Comparison of ENCODE assay signal across 8 cellular contexts in the genomic region with DNA sequence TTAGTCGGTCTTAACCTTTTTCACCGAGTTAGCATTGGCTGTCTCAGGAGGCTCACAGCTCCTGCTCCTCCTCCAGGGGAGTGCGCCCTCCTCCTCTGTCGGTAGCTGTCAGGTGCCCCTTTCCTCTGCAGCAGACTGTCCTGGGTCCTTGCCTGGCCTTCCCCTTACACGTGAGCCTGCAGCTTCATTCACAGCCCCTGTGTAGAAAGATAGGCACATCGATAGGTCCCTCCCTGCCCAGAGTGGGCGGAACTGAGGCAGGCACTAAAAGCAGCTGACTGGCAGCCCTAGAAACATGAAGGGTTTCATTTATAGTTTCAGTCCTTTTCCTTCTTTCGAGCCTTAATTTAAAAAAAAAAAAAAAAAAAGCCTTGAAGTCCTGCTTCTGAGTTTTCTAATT. TPM values are rescaled to one million over a fixed set of nuclear protein-coding genes. Genes with fewer than 3 reads are reported as not detected.
DNase-seq lines count a peak whose midpoint lies in the region; ATAC-seq lines count a peak whose summit lies in the region.

No MANE protein-coding gene starts in this region.

- DNase-seq in activated naive CD4-positive, alpha-beta T cell treated with anti-CD3 and anti-CD28 coated beads, Interleukin-2, amount 10 ng/mL, durations not matched to agents 7 days and 5 days = no peak
- DNase-seq in activated CD4-positive, alpha-beta memory T cell treated with anti-CD3 and anti-CD28 coated beads, Interleukin-2, amount 10 ng/mL, durations not matched to agents 7 days and 5 days = no peak
- DNase-seq in stimulated activated naive CD4-positive, alpha-beta T cell treated with Interleukin-2 at 50 U/mL for 16 hours (lab: John Stamatoyannopoulos, UW) = peak; percentile 12
- DNase-seq in SHP77 treated with DMSO at 0.1 percent for 48 hours (lab: John Stamatoyannopoulos, UW) = no peak
- DNase-seq in SKM-1 treated with dmso at 0.1 percent for 144 hours (lab: John Stamatoyannopoulos, UW; ENCODE audit: unreplicated experiment) = no peak
- DNase-seq in hypothalamus (lab: John Stamatoyannopoulos, UW) = no peak

- CTCF ChIA-PET in activated naive CD4-positive, alpha-beta T cell treated with anti-CD3 and anti-CD28 coated beads, Interleukin-2, amount 10 ng/mL, durations not matched to agents 7 days and 5 days (lab: Charles Lee) = interaction anchor here (0.9 to 2.0 kb wide), 2 partner anchors 13 kb away, joined by 3 to 6 read pairs; no protein-coding TSS in a partner anchor
- CTCF ChIA-PET in activated CD4-positive, alpha-beta memory T cell treated with anti-CD3 and anti-CD28 coated beads, Interleukin-2, amount 10 ng/mL, durations not matched to agents 7 days and 5 days (lab: Charles Lee) = interaction anchor here (1.2 kb wide), 1 partner anchor 10 kb away, joined by 3 read pairs; no protein-coding TSS in a partner anchor

- H3K27ac Mint-ChIP-seq in activated naive CD4-positive, alpha-beta T cell treated with anti-CD3 and anti-CD28 coated beads, Interleukin-2, amount 50 U/mL, for 24 hours = peak overlapping the region; percentile 41
- H3K27ac Mint-ChIP-seq in activated naive CD4-positive, alpha-beta T cell treated with anti-CD3 and anti-CD28 coated beads, Interleukin-2, amount 10 ng/mL, durations not matched to agents 7 days and 5 days = no peak overlapping the region
- H3K27ac Mint-ChIP-seq in activated CD4-positive, alpha-beta memory T cell treated with anti-CD3 and anti-CD28 coated beads, Interleukin-2, amount 10 ng/mL, durations not matched to agents 7 days and 5 days = peak overlapping the region; percentile 79

- peaks cover 3% of the 10 kb centered on the region for H3K36me3 Mint-ChIP-seq in activated naive CD4-positive, alpha-beta T cell treated with anti-CD3 and anti-CD28 coated beads, Interleukin-2, amount 50 U/mL, for 24 hours
- H3K36me3 Mint-ChIP-seq in activated naive CD4-positive, alpha-beta T cell treated with anti-CD3 and anti-CD28 coated beads, Interleukin-2, amount 10 ng/mL, durations not matched to agents 7 days and 5 days = peaks cover 16% of the 10 kb centered on the region
- H3K36me3 Mint-ChIP-seq in activated CD4-positive, alpha-beta memory T cell treated with anti-CD3 and anti-CD28 coated beads, Interleukin-2, amount 10 ng/mL, durations not matched to agents 7 days and 5 days (ENCODE audit: low read depth) = peaks cover 36% of the 10 kb centered on the region

- no peaks in the 10 kb centered on the region for H3K9me3 Mint-ChIP-seq in activated naive CD4-positive, alpha-beta T cell treated with anti-CD3 and anti-CD28 coated beads, Interleukin-2, amount 50 U/mL, for 24 hours
- no peaks in the 10 kb centered on the region for H3K9me3 Mint-ChIP-seq in activated naive CD4-positive, alpha-beta T cell treated with anti-CD3 and anti-CD28 coated beads, Interleukin-2, amount 10 ng/mL, durations not matched to agents 7 days and 5 days
- H3K9me3 Mint-ChIP-seq in activated CD4-positive, alpha-beta memory T cell treated with anti-CD3 and anti-CD28 coated beads, Interleukin-2, amount 10 ng/mL, durations not matched to agents 7 days and 5 days = no peaks in the 10 kb centered on the region

- no peak overlapping the region for H3K4me3 Mint-ChIP-seq in activated naive CD4-positive, alpha-beta T cell treated with anti-CD3 and anti-CD28 coated beads, Interleukin-2, amount 50 U/mL, for 24 hours
- H3K4me3 Mint-ChIP-seq in activated naive CD4-positive, alpha-beta T cell treated with anti-CD3 and anti-CD28 coated beads, Interleukin-2, amount 10 ng/mL, durations not matched to agents 7 days and 5 days = no peak overlapping the region
- H3K4me3 Mint-ChIP-seq in activated CD4-positive, alpha-beta memory T cell treated with anti-CD3 and anti-CD28 coated beads, Interleukin-2, amount 10 ng/mL, durations not matched to agents 7 days and 5 days = no peak overlapping the region

- H3K4me1 Mint-ChIP-seq in activated naive CD4-positive, alpha-beta T cell treated with anti-CD3 and anti-CD28 coated beads, Interleukin-2, amount 50 U/mL, for 24 hours = peaks cover 94% of the 10 kb centered on the region
- H3K4me1 Mint-ChIP-seq in activated naive CD4-positive, alpha-beta T cell treated with anti-CD3 and anti-CD28 coated beads, Interleukin-2, amount 10 ng/mL, durations not matched to agents 7 days and 5 days = peaks cover 70% of the 10 kb centered on the region
- peaks cover 79% of the 10 kb centered on the region for H3K4me1 Mint-ChIP-seq in activated CD4-positive, alpha-beta memory T cell treated with anti-CD3 and anti-CD28 coated beads, Interleukin-2, amount 10 ng/mL, durations not matched to agents 7 days and 5 days

- POLR2A ChIA-PET in activated CD4-positive, alpha-beta memory T cell treated with anti-CD3 and anti-CD28 coated beads, Interleukin-2, amount 10 ng/mL, durations not matched to agents 7 days and 5 days (lab: Charles Lee) = interaction anchor here (0.7 to 6.3 kb wide), 6 partner anchors 9 to 102 kb away, joined by 3 to 29 read pairs (median 4); a partner anchor contains a TSS

- H3K27me3 Mint-ChIP-seq in activated naive CD4-positive, alpha-beta T cell treated with anti-CD3 and anti-CD28 coated beads, Interleukin-2, amount 50 U/mL, for 24 hours = no peaks in the 10 kb centered on the region
- H3K27me3 Mint-ChIP-seq in activated naive CD4-positive, alpha-beta T cell treated with anti-CD3 and anti-CD28 coated beads, Interleukin-2, amount 10 ng/mL, durations not matched to agents 7 days and 5 days = no peaks in the 10 kb centered on the region
- H3K27me3 Mint-ChIP-seq in activated CD4-positive, alpha-beta memory T cell treated with anti-CD3 and anti-CD28 coated beads, Interleukin-2, amount 10 ng/mL, durations not matched to agents 7 days and 5 days = no peaks in the 10 kb centered on the region

- ATAC-seq in HG03060 (IDR thresholded peaks at IDR 0.05; ENCODE audit: low read depth, unreplicated experiment) = peak; percentile 35

RNA-seq across cellular contexts. Expression of a gene that starts 17.2 kb away (rescaled TPM):
- total RNA-seq in activated CD4-positive, alpha-beta memory T cell treated with anti-CD3 and anti-CD28 coated beads, Interleukin-2, amount 10 ng/mL, durations not matched to agents 7 days and 5 days = 10 to 100 TPM; 34.3 to 36.6 TPM
